In genomic region chr3:23402728-23403505, GRCh38 we compare ENCODE assay signal across 15 cellular contexts.
DNase-seq lines count a peak whose midpoint lies in the region; ATAC-seq and TF ChIP-seq lines count a peak whose summit lies in the region.
"Had no signal": no experiment of that assay in that cellular context is flagged by ENCODE, and none has a peak within 500 bp of the region (broad histone marks: within the 10 kb centered on the region; RNA-seq: fewer than 3 reads in every experiment).

No MANE protein-coding gene starts in this region.

- H3K36me3 ChIP-seq in OCI-LY7 (ENCODE audit: insufficient read depth, low read length) = no peaks in the 10 kb centered on the region
- H3K36me3 ChIP-seq: ascending aorta had no signal

- peak overlapping the region; percentile 6 for H3K4me3 ChIP-seq in OCI-LY7 (ENCODE audit: low read depth, low read length, poor library complexity, severe bottlenecking)
- H3K4me3 ChIP-seq: ascending aorta, skin epidermis had no signal

- peaks cover 81% of the 10 kb centered on the region for H3K4me1 ChIP-seq in OCI-LY7 (ENCODE audit: insufficient read depth, low read length, poor library complexity, severe bottlenecking)

- peak overlapping the region; percentile 75 for H3K4me2 ChIP-seq in OCI-LY7 (ENCODE audit: low read length)

- no peak overlapping the region for H2AFZ ChIP-seq in OCI-LY7 (ENCODE audit: low read length)

- H3K79me2 ChIP-seq in OCI-LY7 (ENCODE audit: insufficient read depth, low read depth, low read length) = peaks cover 14% of the 10 kb centered on the region; the same call in 1 of the 2 replicates

- ATAC-seq in GM19023 (IDR thresholded peaks at IDR 0.05; ENCODE audit: unreplicated experiment) (peak; percentile 43), HG03108 (IDR thresholded peaks at IDR 0.05; ENCODE audit: unreplicated experiment) (peak; percentile 50)
- ATAC-seq: activated CD4-positive, alpha-beta T cell treated with anti-CD3 and anti-CD28 coated beads for 36 hours; CD8-positive, alpha-beta T cell had no signal

- TF ChIP-seq CTCF in OCI-LY7 (conservative IDR thresholded peaks at IDR 0.05; ENCODE audit: low read length) = no peak

- peak overlapping the region; percentile 91 for H3K27ac ChIP-seq in OCI-LY7 (ENCODE audit: low read depth, low read length, poor library complexity, severe bottlenecking)
- H3K27ac ChIP-seq: ascending aorta, RWPE1, skin epidermis had no signal

- intact Hi-C loops in OCI-LY7 (cut with micrococcal nuclease; ENCODE audit: unreplicated experiment) = no loop called here

- no peaks in the 10 kb centered on the region for H3K9me3 ChIP-seq in OCI-LY7 (ENCODE audit: low read length)
- H3K9me3 ChIP-seq: ascending aorta had no signal

- POLR2A ChIA-PET in OCI-LY7 (lab: Charles Lee) = interaction anchor here (0.6 to 6.3 kb wide), 11 partner anchors 11 to 247 kb away, joined by 3 to 130 read pairs (median 4); no protein-coding TSS in a partner anchor

- DNase-seq in OCI-LY7 (ENCODE audit: low spot score) (peak; percentile 63), renal cortical epithelial cell (ENCODE audit: low read depth) (peak; percentile 72), Kasumi-1 (lab: John Stamatoyannopoulos, UW) (no peak), HuH-7.5 (ENCODE audit: low spot score) (no peak), GM19240 (ENCODE audit: insufficient read length, low spot score) (no peak)
- DNase-seq in stimulated activated CD4-positive, alpha-beta T cell treated with anti-CD3 and anti-CD28 coated beads, Interleukin-2, amount 100 ng/mL, for 24 hours = no peak
- DNase-seq: activated CD4-positive, alpha-beta T cell treated with anti-CD3 and anti-CD28 coated beads for 36 hours; CD8-positive, alpha-beta T cell; NCI-H1048; NCI-H446 had no signal

- H4K20me1 ChIP-seq in OCI-LY7 (ENCODE audit: insufficient read depth, low read length) = no peaks in the 10 kb centered on the region

- no peaks in the 10 kb centered on the region for H3K9me2 ChIP-seq in OCI-LY7 (ENCODE audit: insufficient read depth, low read length)

- BruUV-seq in OCI-LY7 (replicated peaks; lab: Mats Ljungman, UMichigan) = no TSS peak

- CTCF ChIA-PET in OCI-LY7 (lab: Charles Lee; ENCODE audit: unreplicated experiment) = interaction anchor here (0.5 to 1.1 kb wide), 2 partner anchors 25 to 125 kb away, joined by 3 to 6 read pairs; no protein-coding TSS in a partner anchor

Comparison
In these comparisons a context has a peak if more than half of its experiments do, and no peak if none do; other contexts are left out.
1. DNase-seq: peak in OCI-LY7 (single experiment) and renal cortical epithelial cell (single experiment); none in Kasumi-1 (0 of 2), HuH-7.5 (single experiment), GM19240 (single experiment) and stimulated activated CD4-positive, alpha-beta T cell treated with anti-CD3 and anti-CD28 coated beads, Interleukin-2, amount 100 ng/mL, for 24 hours (0 of 2).